1 cellular context compared by ENCODE assay signal in genomic region chr3:123169492-123169929, GRCh38.
TF ChIP-seq lines count a peak whose summit lies in the region.

No MANE protein-coding gene starts in this region.

TF ChIP-seq in A549, 52 proteins besides CTCF, POLR2A, EP300 and RAD21:
- TF ChIP-seq NPAS2 (CRISPR knock-in tag; IDR thresholded peaks at IDR 0.05; ENCODE audit: borderline replicate concordance) (no peak), NR3C1 (IDR thresholded peaks at IDR 0.05) (no peak), FOXS1 (CRISPR knock-in tag; IDR thresholded peaks at IDR 0.05) (no peak), RARB (CRISPR knock-in tag; IDR thresholded peaks at IDR 0.05) (no peak), TFCP2L1 (CRISPR knock-in tag; IDR thresholded peaks at IDR 0.05) (no peak), POLR2AphosphoS2 (conservative IDR thresholded peaks at IDR 0.05; ENCODE audit: low read length) (no peak), SREBF2 (IDR thresholded peaks at IDR 0.05) (no peak), PBX3 (IDR thresholded peaks at IDR 0.05) (no peak), HOXA7 (CRISPR knock-in tag; IDR thresholded peaks at IDR 0.05) (no peak), EHMT2 (IDR thresholded peaks at IDR 0.05; ENCODE audit: low read depth) (no peak), EHF (CRISPR knock-in tag; IDR thresholded peaks at IDR 0.05) (no peak), RFX5 (IDR thresholded peaks at IDR 0.05) (no peak)
- TF ChIP-seq, protein P1, sequence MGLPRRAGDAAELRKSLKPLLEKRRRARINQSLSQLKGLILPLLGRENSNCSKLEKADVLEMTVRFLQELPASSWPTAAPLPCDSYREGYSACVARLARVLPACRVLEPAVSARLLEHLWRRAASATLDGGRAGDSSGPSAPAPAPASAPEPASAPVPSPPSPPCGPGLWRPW (IDR thresholded peaks at IDR 0.05) = no peak
- TF ChIP-seq, protein P2, sequence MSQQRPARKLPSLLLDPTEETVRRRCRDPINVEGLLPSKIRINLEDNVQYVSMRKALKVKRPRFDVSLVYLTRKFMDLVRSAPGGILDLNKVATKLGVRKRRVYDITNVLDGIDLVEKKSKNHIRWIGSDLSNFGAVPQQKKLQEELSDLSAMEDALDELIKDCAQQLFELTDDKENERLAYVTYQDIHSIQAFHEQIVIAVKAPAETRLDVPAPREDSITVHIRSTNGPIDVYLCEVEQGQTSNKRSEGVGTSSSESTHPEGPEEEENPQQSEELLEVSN (IDR thresholded peaks at IDR 0.05; ENCODE audit: borderline replicate concordance, low read depth) = no peak
